12 cellular contexts compared by ENCODE assay signal in genomic region chrX:72255445-72255844, GRCh38. TPM values are rescaled to one million over a fixed set of nuclear protein-coding genes. Genes with fewer than 3 reads are reported as not detected.
DNase-seq lines count a peak whose midpoint lies in the region; ATAC-seq and TF ChIP-seq lines count a peak whose summit lies in the region.
"Had no signal": no experiment of that assay in that cellular context is flagged by ENCODE, and none has a peak within 500 bp of the region (broad histone marks: within the 10 kb centered on the region; RNA-seq: fewer than 3 reads in every experiment).

No MANE protein-coding gene starts in this region.

- H3K27me3 ChIP-seq in H7 (ENCODE audit: control insufficient read depth, insufficient read depth, low read length) (no peaks in the 10 kb centered on the region), endodermal cell (ENCODE audit: control insufficient read depth, insufficient read depth, low read length, poor library complexity, severe bottlenecking) (no peaks in the 10 kb centered on the region)

- peak; percentile 79 for DNase-seq in H7
- peak; percentile 81 for DNase-seq in NCI-H2107 treated with DMSO at 0.1 percent for 48 hours (lab: John Stamatoyannopoulos, UW; ENCODE audit: unreplicated experiment)
- peak; percentile 66 for DNase-seq in endodermal cell
- DNase-seq in nucleus accumbens (lab: John Stamatoyannopoulos, UW) = peak in 43 of 56 donors; percentile 1 to 66 (median 13)
- DNase-seq in CD14-positive monocyte (ENCODE audit: low spot score) = no peak
- DNase-seq in T1000 (lab: John Stamatoyannopoulos, UW) = no peak
- DNase-seq in T-cell = no peak
- no peak for DNase-seq in omental fat pad (ENCODE audit: low spot score)
- DNase-seq: activated CD8-positive, alpha-beta memory T cell treated with anti-CD3 and anti-CD28 coated beads, Interleukin-2, amount 50 U/mL, for 48 hours; gastrocnemius medialis; NCI-H1694 treated with DMSO at 0.1 percent for 48 hours had no signal

- H3K4me1 Mint-ChIP-seq in endodermal cell = peaks cover 17% of the 10 kb centered on the region
- H3K4me1 Mint-ChIP-seq in CD14-positive monocyte = no peaks in the 10 kb centered on the region
- H3K4me1 Mint-ChIP-seq in T-cell = peaks cover 0 to 7% (median 2%) of the 10 kb centered on the region in 3 donors

- H3K4me3 ChIP-seq in H7 (ENCODE audit: insufficient read depth, low read depth, low read length) = peak overlapping the region; percentile 17
- no peak overlapping the region for H3K4me3 ChIP-seq in endodermal cell (ENCODE audit: low read length)
- H3K4me3 ChIP-seq: gastrocnemius medialis had no signal

- H3K36me3 ChIP-seq in H7 (replicated peaks; ENCODE audit: control insufficient read depth, insufficient read depth, low read length) = no peaks in the 10 kb centered on the region
- no peaks in the 10 kb centered on the region for H3K36me3 ChIP-seq in endodermal cell (ENCODE audit: control insufficient read depth, insufficient read depth, low read length)
- H3K36me3 ChIP-seq: gastrocnemius medialis had no signal

- peaks cover 8% of the 10 kb centered on the region for H3K27me3 Mint-ChIP-seq in endodermal cell (ENCODE audit: insufficient read depth)
- H3K27me3 Mint-ChIP-seq in CD14-positive monocyte (ENCODE audit: low read depth in 3 of 3) = peaks cover 29 to 54% (median 54%) of the 10 kb centered on the region in 3 donors
- H3K27me3 Mint-ChIP-seq in T-cell = peaks cover 14 to 24% of the 10 kb centered on the region in 2 donors

- H3K4me3 Mint-ChIP-seq in endodermal cell (peak overlapping the region; percentile 40), CD14-positive monocyte (peak overlapping the region in 1 of 2 donors; percentile 59), T-cell (no peak overlapping the region)

- ATAC-seq in T-cell (replicated peaks in 1 of 4) (no peak), omental fat pad (ENCODE audit: low FRiP score) (no peak)
- ATAC-seq: gastrocnemius medialis had no signal

- H3K27ac Mint-ChIP-seq in endodermal cell (no peak overlapping the region), CD14-positive monocyte (no peak overlapping the region), T-cell (no peak overlapping the region)

- no peak overlapping the region for H3K9ac ChIP-seq in endodermal cell (ENCODE audit: extremely low read depth, low read length, poor library complexity, severe bottlenecking)

- CTCF ChIA-PET in T-cell (lab: Charles Lee) = no interaction called here

- WGBS in endodermal cell (ENCODE audit: insufficient coverage in 1 of 2, insufficient read length in 1 of 2), 2 experiments = 22 to 23% methylated on average over 11 to 23 of the region's 24 CpGs

- H3K36me3 Mint-ChIP-seq in endodermal cell (ENCODE audit: low read depth) (peaks cover 2% of the 10 kb centered on the region), CD14-positive monocyte (no peaks in the 10 kb centered on the region), T-cell (peaks cover 3% of the 10 kb centered on the region)

- H3K27ac ChIP-seq in endodermal cell (ENCODE audit: low read depth, low read length) = no peak overlapping the region
- H3K27ac ChIP-seq: gastrocnemius medialis had no signal

- no peaks in the 10 kb centered on the region for H3K9me3 ChIP-seq in endodermal cell (ENCODE audit: control insufficient read depth, low read length)
- H3K9me3 ChIP-seq: gastrocnemius medialis had no signal

- POLR2A ChIA-PET in T-cell (lab: Charles Lee) = no interaction called here

- intact Hi-C loops in CD14-positive monocyte (cut with micrococcal nuclease) = no loop called here

- H3K9me3 Mint-ChIP-seq in endodermal cell (peaks cover 55% of the 10 kb centered on the region), CD14-positive monocyte (peaks cover 0 to 9% (median 3%) of the 10 kb centered on the region in 7 donors), T-cell (no peaks in the 10 kb centered on the region)

- H3K4me1 ChIP-seq in endodermal cell (ENCODE audit: control insufficient read depth, insufficient read depth, low read length) = no peaks in the 10 kb centered on the region
- H3K4me1 ChIP-seq: gastrocnemius medialis had no signal

- TF ChIP-seq CTCF in endodermal cell (conservative IDR thresholded peaks at IDR 0.05) = no peak
- no peak for TF ChIP-seq CTCF in CD14-positive monocyte (IDR thresholded peaks at IDR 0.05)
- no peak for TF ChIP-seq CTCF in omental fat pad (IDR thresholded peaks at IDR 0.05)

RNA-seq across cellular contexts. Expression of gene ERCC6L, which starts 16.6 kb away (rescaled TPM):
- 9.6 and 15.1 TPM in 2 replicates for total RNA-seq in H7 (2014; rRNA removed; shearing (Covaris generic))
- total RNA-seq in endodermal cell (10 to 100 TPM; 11.3 to 17.9 TPM), T-cell (1 to 10 TPM in 1 of 5 donors, under 1 TPM in 4; 0.07 to 1.1 (median 0.30) TPM), omental fat pad (under 1 TPM in 3 of 4 donors, not detected in 1; 0.12 to 0.19 (median 0.13) TPM)
- polyA plus RNA-seq in endodermal cell (2013, experiment 1 of 2) = 9.3 TPM
- polyA plus RNA-seq in endodermal cell (2013, experiment 2 of 2) = 10.8 TPM
- under 1 TPM; 0.04 to 0.05 TPM for polyA plus RNA-seq in CD14-positive monocyte
- total RNA-seq: myocyte had no signal

RNA-seq across cellular contexts. Expression of gene RPS4X, which starts 21.6 kb away (rescaled TPM):
- total RNA-seq in H7 (2014; rRNA removed; shearing (Covaris generic)) = 1,750 and 1,887 TPM in 2 replicates
- total RNA-seq in endodermal cell (1,000 to 10,000 TPM in 1 of 2 donors, 100 to 1,000 TPM in 1; 791 to 1,451 TPM), T-cell (1,000 to 10,000 TPM; 1,254 to 2,149 (median 1,425) TPM), omental fat pad (1,000 to 10,000 TPM in 2 of 4 donors, 100 to 1,000 TPM in 2; 603 to 1,148 (median 884) TPM)
- polyA plus RNA-seq in endodermal cell (2013, experiment 1 of 2) = 864 TPM
- polyA plus RNA-seq in endodermal cell (2013, experiment 2 of 2) = 775 TPM
- polyA plus RNA-seq in CD14-positive monocyte = 100 to 1,000 TPM; 275 to 281 TPM

RNA-seq across cellular contexts. Expression of gene CITED1, which starts 50.3 kb away (rescaled TPM):
- 1.3 and 1.4 TPM in 2 replicates for total RNA-seq in H7 (2014; rRNA removed; shearing (Covaris generic))
- total RNA-seq in endodermal cell = under 1 TPM; 0.40 to 0.93 TPM
- polyA plus RNA-seq in endodermal cell (2013, experiment 1 of 2) = 1.2 TPM
- 3.0 TPM for polyA plus RNA-seq in endodermal cell (2013, experiment 2 of 2)
- under 1 TPM in 1 of 2 donors, not detected in 1; 0.36 TPM for polyA plus RNA-seq in CD14-positive monocyte
- not detected for total RNA-seq in T-cell
- total RNA-seq in omental fat pad = 1 to 10 TPM in 2 of 4 donors, under 1 TPM in 1, not detected in 1; 0.60 to 5.0 (median 4.7) TPM
- total RNA-seq: gastrocnemius medialis had no signal

Comparison
In these comparisons a context has a peak if more than half of its experiments do, and no peak if none do; other contexts are left out.
1. DNase-seq: peak in H7 (single experiment), NCI-H2107 treated with DMSO at 0.1 percent for 48 hours (single experiment), endodermal cell (single experiment) and nucleus accumbens (43 of 56); none in CD14-positive monocyte (single experiment), T1000 (single experiment), T-cell (0 of 34) and omental fat pad (single experiment).